Comparison of ENCODE assay signal across 20 cellular contexts in genomic region chr2:137056704-137057103, GRCh38.
DNase-seq lines count a peak whose midpoint lies in the region; ATAC-seq, FAIRE-seq and TF ChIP-seq lines count a peak whose summit lies in the region.
"Had no signal": no experiment of that assay in that cellular context is flagged by ENCODE, and none has a peak within 500 bp of the region (broad histone marks: within the 10 kb centered on the region; RNA-seq: fewer than 3 reads in every experiment).

No MANE protein-coding gene starts in this region.

- H3K14ac ChIP-seq in H1 (ENCODE audit: insufficient read length): no peak overlapping the region

- H4K8ac ChIP-seq in H1 (ENCODE audit: extremely low read depth, insufficient read depth, low read length): no peak overlapping the region

- H3K27me3 Mint-ChIP-seq in MCF 10A (ENCODE audit: insufficient read depth, unreplicated experiment) (no peaks in the 10 kb centered on the region), neural progenitor cell (ENCODE audit: insufficient read depth, low read depth) (no peaks in the 10 kb centered on the region)
- H3K27me3 Mint-ChIP-seq: CD4-positive, CD25-positive, alpha-beta regulatory T cell had no signal

- H3K27ac ChIP-seq in mammary epithelial cell (ENCODE audit: insufficient read depth, low read depth, low read length) (no peak overlapping the region), H1 (ENCODE audit: low read depth, low read length) (no peak overlapping the region), neural progenitor cell (no peak overlapping the region), vagina (no peak overlapping the region)
- H3K27ac ChIP-seq: 22Rv1; BLaER1 treated with 17β-estradiol and CSF1 and Interleukin-3, amounts not matched to agents 10 nM and 100 nM; HL-60 had no signal

- no peak overlapping the region for H4K5ac ChIP-seq in H1 (ENCODE audit: insufficient read length, low read depth, low read length)

- BruUV-seq in MCF 10A (replicated peaks; lab: Mats Ljungman, UMichigan) (no TSS peak), mammary epithelial cell (replicated peaks; lab: Mats Ljungman, UMichigan) (no TSS peak)

- no peak overlapping the region for H3K18ac ChIP-seq in H1 (ENCODE audit: extremely low read depth, low read length)

- no peak overlapping the region for H2BK15ac ChIP-seq in H1 (ENCODE audit: low read length)

- H3K23ac ChIP-seq in H1 (ENCODE audit: insufficient read length): no peak overlapping the region

- no peaks in the 10 kb centered on the region for H3F3A ChIP-seq in neural progenitor cell (ENCODE audit: low read depth)

- H2BK20ac ChIP-seq in H1 (ENCODE audit: low read length): no peak overlapping the region

- POLR2A ChIA-PET in MCF 10A (lab: Yijun Ruan, JAX) (no interaction called here), H1 (lab: Charles Lee; ENCODE audit: partially characterized antibody) (no interaction called here)

- H3K9ac ChIP-seq in mammary epithelial cell (ENCODE audit: insufficient read depth, low read length): no peak overlapping the region
- no peak overlapping the region for H3K9ac ChIP-seq in H1 (replicated peaks in 1 of 4; ENCODE audit: extremely low read depth in 1 of 4, low read depth in 3 of 4, low read length in 3 of 4)
- H3K9ac ChIP-seq in neural progenitor cell: no peak overlapping the region
- H3K9ac ChIP-seq: BLaER1 treated with 17β-estradiol and CSF1 and Interleukin-3, amounts not matched to agents 10 nM and 100 nM had no signal

- H3K27ac Mint-ChIP-seq in MCF 10A (ENCODE audit: low read depth, unreplicated experiment) (no peak overlapping the region), neural progenitor cell (no peak overlapping the region)
- H3K27ac Mint-ChIP-seq: CD4-positive, CD25-positive, alpha-beta regulatory T cell; GM23338; HFFc6 had no signal

- H3K4ac ChIP-seq in H1 (replicated peaks; ENCODE audit: insufficient read length, low read depth, low read length): no peak overlapping the region

- no peaks in the 10 kb centered on the region for H3K79me1 ChIP-seq in H1 (ENCODE audit: low read depth, low read length)

- 77% methylated on average over 3 of the region's 8 CpGs for WGBS in mammary epithelial cell (ENCODE audit: low coverage, missing lambda C conversion rate)
- 96% methylated on average over 8 of the region's 8 CpGs; no CpG with 5 or more reads in 1 of the 2 experiments for whole genome bisulfite sequencing in H1 (ENCODE audit: extremely low coverage in 1 of 2, insufficient coverage in 1 of 2, insufficient read length in 1 of 2, insufficient replicate concordance in 2 of 2, low coverage in 1 of 2, low lambda C conversion rate in 2 of 2, missing lambda C conversion rate in 1 of 2), 2 experiments

- H3K4me2 ChIP-seq in mammary epithelial cell (ENCODE audit: insufficient read depth, low read depth, low read length) (no peak overlapping the region), H1 (ENCODE audit: insufficient read depth in 1 of 2, low read depth in 2 of 2, low read length in 2 of 2) (no peak overlapping the region), neural progenitor cell (no peak overlapping the region)
- H3K4me2 ChIP-seq: BLaER1 treated with 17β-estradiol and CSF1 and Interleukin-3, amounts not matched to agents 10 nM and 100 nM; GM23338 had no signal

- TF ChIP-seq POLR2A in H1 (IDR thresholded peaks at IDR 0.05; ENCODE audit: control extremely low read depth in 1 of 2, low read depth in 2 of 2, low read length in 2 of 2) (no peak), vagina (IDR thresholded peaks at IDR 0.05) (no peak)

- TF ChIP-seq CTCF in MCF 10A (IDR thresholded peaks at IDR 0.05; ENCODE audit: unreplicated experiment) (no peak), mammary epithelial cell (conservative IDR thresholded peaks at IDR 0.05 in 1 of 2, IDR thresholded peaks at IDR 0.05 in 1 of 2; ENCODE audit: extremely low read depth in 1 of 2, insufficient read depth in 1 of 2, low read depth in 1 of 2, low read length in 2 of 2) (no peak), H1 (IDR thresholded peaks at IDR 0.05; ENCODE audit: control extremely low read depth in 1 of 3, insufficient read depth in 1 of 3, low read depth in 1 of 3, low read length in 3 of 3) (peak; percentile 18 to 22 (median 18); a peak in 3 of 4 replicates), neural progenitor cell (IDR thresholded peaks at IDR 0.05) (peak; percentile 29), vagina (IDR thresholded peaks at IDR 0.05) (no peak)

- H3K79me2 ChIP-seq in mammary epithelial cell (ENCODE audit: insufficient read depth, low read length): no peaks in the 10 kb centered on the region
- no peaks in the 10 kb centered on the region for H3K79me2 ChIP-seq in H1 (ENCODE audit: control insufficient read depth in 1 of 2, insufficient read depth in 2 of 2, low read length in 2 of 2)
- H3K79me2 ChIP-seq in neural progenitor cell (ENCODE audit: low read depth): no peaks in the 10 kb centered on the region

- FAIRE-seq in H1 (lab: Jason Lieb, UNC): no peak
- FAIRE-seq: GM12878, GM18507, K562 had no signal

- H3K23me2 ChIP-seq in H1 (ENCODE audit: low read depth, low read length): no peaks in the 10 kb centered on the region

- H3K27me3 ChIP-seq in mammary epithelial cell (ENCODE audit: insufficient read depth, low read length) (no peaks in the 10 kb centered on the region), H1 (replicated peaks in 1 of 4; ENCODE audit: control insufficient read depth in 3 of 4, extremely low read depth in 1 of 4, insufficient read depth in 3 of 4, low read length in 3 of 4) (no peaks in the 10 kb centered on the region), neural progenitor cell (no peaks in the 10 kb centered on the region), vagina (no peaks in the 10 kb centered on the region)
- H3K27me3 ChIP-seq: BLaER1 treated with 17β-estradiol and CSF1 and Interleukin-3, amounts not matched to agents 10 nM and 100 nM had no signal

- H3K4me3 ChIP-seq in mammary epithelial cell (replicated peaks in 1 of 3; ENCODE audit: insufficient read depth in 1 of 3, low read depth in 2 of 3, low read length in 3 of 3) (no peak overlapping the region), H1 (ENCODE audit: extremely low read depth in 1 of 4, insufficient read depth in 2 of 4, low read depth in 3 of 4, low read length in 4 of 4) (no peak overlapping the region), neural progenitor cell (no peak overlapping the region), vagina (no peak overlapping the region)
- H3K4me3 ChIP-seq: BLaER1 treated with 17β-estradiol and CSF1 and Interleukin-3, amounts not matched to agents 10 nM and 100 nM; GM12878; GM23338; K562 had no signal

- peak; percentile 35 to 45 for TF ChIP-seq RAD21 in H1 (IDR thresholded peaks at IDR 0.05 in 1 of 2, conservative IDR thresholded peaks at IDR 0.05 in 1 of 2; ENCODE audit: low read depth in 2 of 2, low read length in 2 of 2)

- H3K4me3 Mint-ChIP-seq in MCF 10A (ENCODE audit: unreplicated experiment) (no peak overlapping the region), neural progenitor cell (no peak overlapping the region)
- H3K4me3 Mint-ChIP-seq: CD4-positive, CD25-positive, alpha-beta regulatory T cell; GM23338; HFFc6 had no signal

- in situ Hi-C loops in mammary epithelial cell (cut with MboI; ENCODE audit: low sequenced_read_pairs in 2 of 2): no loop called here

- CTCF ChIA-PET in MCF 10A (lab: Yijun Ruan, JAX): no interaction called here
- CTCF ChIA-PET in mammary epithelial cell (lab: Charles Lee; ENCODE audit: low non-redundant PET): no interaction called here
- CTCF ChIA-PET in H1 (lab: Charles Lee; ENCODE audit: partially characterized antibody): interaction anchor here (1.1 to 1.7 kb wide), 4 partner anchors 9 to 23 kb away, joined by 3 to 4 read pairs (median 3); no protein-coding TSS in a partner anchor

- H3K36me3 ChIP-seq in mammary epithelial cell (ENCODE audit: insufficient read depth, low read length) (no peaks in the 10 kb centered on the region), H1 (ENCODE audit: control insufficient read depth in 2 of 4, insufficient read depth in 4 of 4, low read length in 3 of 4) (no peaks in the 10 kb centered on the region), neural progenitor cell (no peaks in the 10 kb centered on the region), vagina (no peaks in the 10 kb centered on the region)
- H3K36me3 ChIP-seq: BLaER1 treated with 17β-estradiol and CSF1 and Interleukin-3, amounts not matched to agents 10 nM and 100 nM had no signal

- H3K4me1 ChIP-seq in mammary epithelial cell (ENCODE audit: insufficient read depth, low read length): no peaks in the 10 kb centered on the region
- no peaks in the 10 kb centered on the region; a peak in 1 of 7 replicates for H3K4me1 ChIP-seq in H1 (replicated peaks in 1 of 4; ENCODE audit: control insufficient read depth in 3 of 4, insufficient read depth in 4 of 4, low read length in 3 of 4)
- H3K4me1 ChIP-seq in neural progenitor cell: no peaks in the 10 kb centered on the region
- no peaks in the 10 kb centered on the region for H3K4me1 ChIP-seq in vagina
- H3K4me1 ChIP-seq: BLaER1 treated with 17β-estradiol and CSF1 and Interleukin-3, amounts not matched to agents 10 nM and 100 nM had no signal

- no peak for ATAC-seq in GM18861 (IDR thresholded peaks at IDR 0.05; ENCODE audit: unreplicated experiment)
- ATAC-seq: GM12878, GM23338, K562 had no signal

- DNase-seq in MCF 10A (ENCODE audit: unreplicated experiment) (peak; percentile 8), mammary epithelial cell (no peak), H1 (ENCODE audit: low read depth in 1 of 2, low spot score in 2 of 2) (no peak), neural progenitor cell (ENCODE audit: low spot score) (no peak), vagina (ENCODE audit: extremely low spot score in 2 of 2) (no peak), Kasumi-1 (lab: John Stamatoyannopoulos, UW) (no peak), NAMALWA (ENCODE audit: low spot score) (no peak)
- DNase-seq: AML-193; CD4-positive, CD25-positive, alpha-beta regulatory T cell; DMS79; HCEC 1CT; HFFc6 had no signal

- H3K36me3 Mint-ChIP-seq in MCF 10A (ENCODE audit: insufficient read depth, unreplicated experiment) (peaks cover 4% of the 10 kb centered on the region), neural progenitor cell (no peaks in the 10 kb centered on the region)
- H3K36me3 Mint-ChIP-seq: CD4-positive, CD25-positive, alpha-beta regulatory T cell had no signal

- H2AFZ ChIP-seq in mammary epithelial cell (ENCODE audit: low read depth, low read length) (no peak overlapping the region), H1 (ENCODE audit: low read length) (peak overlapping the region; percentile 42; the same call in 1 of the 2 replicates), neural progenitor cell (replicated peaks) (peak overlapping the region; percentile 70)
- H2AFZ ChIP-seq: GM23338 had no signal

- intact Hi-C loops in MCF 10A (cut with micrococcal nuclease): no loop called here
- intact Hi-C loops in mammary epithelial cell (cut with micrococcal nuclease): no loop called here
- intact Hi-C loops in vagina (cut with DNase I): no loop called here

- H3K9me3 Mint-ChIP-seq in MCF 10A (ENCODE audit: unreplicated experiment): no peaks in the 10 kb centered on the region
- no peaks in the 10 kb centered on the region for H3K9me3 Mint-ChIP-seq in neural progenitor cell
- H3K9me3 Mint-ChIP-seq: GM23338, HFFc6 had no signal

- dilution Hi-C loops in mammary epithelial cell (cut with HindIII; ENCODE audit: low sequenced_read_pairs): no loop called here

- H3K9me3 ChIP-seq in mammary epithelial cell (replicated peaks; ENCODE audit: insufficient read depth, low read length): no peaks in the 10 kb centered on the region
- no peaks in the 10 kb centered on the region for H3K9me3 ChIP-seq in H1 (ENCODE audit: insufficient read depth in 2 of 2, low read depth in 1 of 2, low read length in 1 of 2)
- H3K9me3 ChIP-seq in neural progenitor cell (ENCODE audit: low read depth): no peaks in the 10 kb centered on the region
- no peaks in the 10 kb centered on the region for H3K9me3 ChIP-seq in vagina
- H3K9me3 ChIP-seq: BLaER1 treated with 17β-estradiol and CSF1 and Interleukin-3, amounts not matched to agents 10 nM and 100 nM had no signal

- H2BK12ac ChIP-seq in H1 (ENCODE audit: low read depth, low read length): no peak overlapping the region

- H4K91ac ChIP-seq in H1 (replicated peaks; ENCODE audit: insufficient read length, low read length): peak overlapping the region; percentile 26

- H2AK5ac ChIP-seq in H1 (ENCODE audit: low read depth, low read length): no peak overlapping the region; the same call in 1 of the 2 replicates

- no peak overlapping the region for H2BK5ac ChIP-seq in H1 (ENCODE audit: low read depth, low read length)

- H2BK120ac ChIP-seq in H1 (replicated peaks; ENCODE audit: low read depth, low read length): no peak overlapping the region

- H4K20me1 ChIP-seq in mammary epithelial cell (ENCODE audit: insufficient read depth, low read length) (no peaks in the 10 kb centered on the region), H1 (replicated peaks in 1 of 2; ENCODE audit: control insufficient read depth in 1 of 2, insufficient read depth in 2 of 2, low read length in 2 of 2) (no peaks in the 10 kb centered on the region), neural progenitor cell (ENCODE audit: low read depth) (no peaks in the 10 kb centered on the region)
- H4K20me1 ChIP-seq: BLaER1 treated with 17β-estradiol and CSF1 and Interleukin-3, amounts not matched to agents 10 nM and 100 nM had no signal

- H3K4me1 Mint-ChIP-seq in MCF 10A (ENCODE audit: insufficient read depth, unreplicated experiment) (no peaks in the 10 kb centered on the region), neural progenitor cell (no peaks in the 10 kb centered on the region)
- H3K4me1 Mint-ChIP-seq: CD4-positive, CD25-positive, alpha-beta regulatory T cell; GM23338 had no signal

- no peak for TF ChIP-seq EP300 in H1 (IDR thresholded peaks at IDR 0.05; ENCODE audit: borderline replicate concordance in 1 of 2, low read depth in 2 of 2, low read length in 2 of 2)

- H3K56ac ChIP-seq in H1 (replicated peaks; ENCODE audit: insufficient read length, low read depth, low read length): no peak overlapping the region

Comparison
In these comparisons a context has a peak if more than half of its experiments do, and no peak if none do; other contexts are left out.
1. CTCF ChIP-seq: peak in H1 (3 of 3) and neural progenitor cell (single experiment); none in MCF 10A (single experiment), mammary epithelial cell (0 of 2) and vagina (0 of 3).